In genomic region chr3:122743581-122744120, GRCh38 we compare ENCODE assay signal across 8 cellular contexts.
"Had no signal": no experiment of that assay in that cellular context is flagged by ENCODE, and none has a peak within 500 bp of the region (broad histone marks: within the 10 kb centered on the region; RNA-seq: fewer than 3 reads in every experiment).

No MANE protein-coding gene starts in this region.

- H3K27ac Mint-ChIP-seq: IgD-negative memory B cell had no signal

- ATAC-seq: HepG2 had no signal

- H3K9ac ChIP-seq: KMS-11 had no signal

- H3K27me3 Mint-ChIP-seq: IgD-negative memory B cell had no signal

- DNase-seq: IMR-90, KBM-7, KG1 had no signal

- H3K4me2 ChIP-seq: KMS-11 had no signal

- H3K27ac ChIP-seq: HL-60, KMS-11 had no signal

- FAIRE-seq: HepG2, HTR-8/SVneo had no signal
